1 cellular context compared by ENCODE assay signal in the genomic region with DNA sequence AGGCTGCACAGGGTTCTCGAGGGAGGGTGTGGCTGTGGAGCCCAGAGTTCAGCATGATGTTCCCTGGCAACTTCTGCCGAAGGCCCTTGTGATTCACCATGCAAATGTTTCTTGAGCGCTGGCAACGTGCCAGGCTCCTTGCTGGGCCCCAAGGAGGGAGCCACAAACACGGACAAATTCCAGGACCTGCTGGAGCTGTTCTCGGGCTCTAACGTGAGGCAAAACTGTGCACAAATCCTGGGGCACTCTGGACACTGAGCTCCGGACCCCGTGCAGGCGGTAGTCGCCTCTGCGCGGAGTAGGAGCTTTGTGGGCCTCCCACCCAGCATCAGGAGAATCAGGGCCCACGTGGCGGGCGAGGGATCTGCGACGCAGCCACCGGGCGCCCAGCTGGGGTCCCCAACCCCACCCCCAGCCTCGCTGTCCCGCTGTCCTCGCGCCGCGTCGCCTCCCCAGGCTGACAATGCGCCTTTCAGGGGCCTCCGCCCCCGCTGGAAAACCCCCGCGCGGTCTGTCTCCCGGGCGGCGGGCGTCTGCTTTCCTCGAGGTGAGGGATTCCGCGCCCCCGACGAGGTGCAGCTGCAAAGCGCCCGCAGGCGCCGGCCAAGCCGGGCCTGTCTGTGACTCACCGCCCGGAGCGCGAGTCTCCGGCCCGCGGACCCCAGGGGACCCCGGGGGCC.
TF ChIP-seq lines count a peak whose summit lies in the region.

No MANE protein-coding gene starts in this region.

TF ChIP-seq in H1, 55 proteins besides CTCF, POLR2A, EP300 and RAD21:
- no peak for TF ChIP-seq BCL11A (IDR thresholded peaks at IDR 0.05; ENCODE audit: low read depth in 2 of 2, low read length in 2 of 2)
- no peak for TF ChIP-seq RXRA (IDR thresholded peaks at IDR 0.05; ENCODE audit: insufficient read depth, low read depth, low read length)
- TF ChIP-seq CTBP2 (IDR thresholded peaks at IDR 0.05; ENCODE audit: borderline replicate concordance, insufficient read depth, insufficient read length, low read length), result no peak
- TF ChIP-seq JUND (IDR thresholded peaks at IDR 0.05; ENCODE audit: low read length), result 0 out of 2 replicates have a peak, but pooled peaks have one; percentile 21
- no peak for TF ChIP-seq GTF2F1 (IDR thresholded peaks at IDR 0.05; ENCODE audit: borderline replicate concordance, low read depth, low read length)
- no peak for TF ChIP-seq CBX5 (IDR thresholded peaks at IDR 0.05; ENCODE audit: low read depth, low read length)
- TF ChIP-seq SP2 (IDR thresholded peaks at IDR 0.05; ENCODE audit: low read length), result no peak
- TF ChIP-seq CBX8 (IDR thresholded peaks at IDR 0.05; ENCODE audit: borderline replicate concordance, low read depth, low read length), result no peak
- TF ChIP-seq ZNF274 (IDR thresholded peaks at IDR 0.05; ENCODE audit: borderline replicate concordance, extremely low read depth, low read length), result no peak
- 0 out of 2 replicates have a peak, but pooled peaks have one; percentile 16 for TF ChIP-seq TEAD4 (IDR thresholded peaks at IDR 0.05; ENCODE audit: low read depth, low read length)
- TF ChIP-seq HDAC6 (IDR thresholded peaks at IDR 0.05; ENCODE audit: low read depth, low read length), result no peak
- peak; percentile 32; the same call in 1 of the 2 replicates for TF ChIP-seq E2F6 (IDR thresholded peaks at IDR 0.05)
